9 cellular contexts compared by ENCODE assay signal in genomic region chr19:6765738-6766356, GRCh38. TPM values are rescaled to one million over a fixed set of nuclear protein-coding genes. Genes with fewer than 3 reads are reported as not detected.
DNase-seq lines count a peak whose midpoint lies in the region; ATAC-seq, FAIRE-seq and TF ChIP-seq lines count a peak whose summit lies in the region.
"Had no signal": no experiment of that assay in that cellular context is flagged by ENCODE, and none has a peak within 500 bp of the region (broad histone marks: within the 10 kb centered on the region; RNA-seq: fewer than 3 reads in every experiment).

No MANE protein-coding gene starts in this region.

- H3K9me3 ChIP-seq in iPS DF 6.9 (ENCODE audit: control insufficient read depth, insufficient read depth, low read length) (no peaks in the 10 kb centered on the region), esophagus muscularis mucosa (no peaks in the 10 kb centered on the region)
- H3K9me3 ChIP-seq: thoracic aorta had no signal

- H3K4me1 Mint-ChIP-seq in stimulated activated memory B cell treated with anti-CD40 and anti-IgM and Interleukin-4, amounts not matched to agents 10 μg/mL and 1 μg/mL and 100 μg/mL, for 72 hours, result peaks cover 24% of the 10 kb centered on the region

- peak; percentile 34 for DNase-seq in NCI-H2196 (lab: John Stamatoyannopoulos, UW; ENCODE audit: unreplicated experiment)
- DNase-seq in NCI-H2196 treated with DMSO at 0.1 percent for 48 hours (lab: John Stamatoyannopoulos, UW; ENCODE audit: unreplicated experiment), result no peak
- peak; percentile 53 for DNase-seq in RCC 7860 (ENCODE audit: low spot score)
- DNase-seq in iPS DF 6.9 (ENCODE audit: low read depth, low spot score), result peak; percentile 81
- no peak for DNase-seq in AG20443 (ENCODE audit: low spot score)
- no peak for DNase-seq in esophagus muscularis mucosa (ENCODE audit: extremely low spot score)
- DNase-seq in NCI-H446 treated with DMSO at 0.1 percent for 48 hours (lab: John Stamatoyannopoulos, UW), result no peak

- intact Hi-C loops in esophagus muscularis mucosa (cut with DNase I), result no loop called here

- TF ChIP-seq CTCF in esophagus muscularis mucosa (IDR thresholded peaks at IDR 0.05), result no peak

- H3K36me3 ChIP-seq in iPS DF 6.9 (ENCODE audit: control insufficient read depth, insufficient read depth, low read length), result no peaks in the 10 kb centered on the region
- no peaks in the 10 kb centered on the region for H3K36me3 ChIP-seq in esophagus muscularis mucosa
- H3K36me3 ChIP-seq: thoracic aorta had no signal

- no peak for TF ChIP-seq EP300 in esophagus muscularis mucosa (IDR thresholded peaks at IDR 0.05)

- FAIRE-seq in RCC 7860 (lab: Jason Lieb, UNC), result no peak

- H3K4me1 ChIP-seq in iPS DF 6.9 (ENCODE audit: control insufficient read depth, insufficient read depth, low read length), result peaks cover 1% of the 10 kb centered on the region; the same call in 1 of the 2 replicates
- H3K4me1 ChIP-seq in esophagus muscularis mucosa, result peaks cover 17 to 22% (median 21%) of the 10 kb centered on the region in 4 donors

- H3K27me3 Mint-ChIP-seq in stimulated activated memory B cell treated with anti-CD40 and anti-IgM and Interleukin-4, amounts not matched to agents 10 μg/mL and 1 μg/mL and 100 μg/mL, for 72 hours, result no peaks in the 10 kb centered on the region

- TF ChIP-seq POLR2A in esophagus muscularis mucosa (IDR thresholded peaks at IDR 0.05; ENCODE audit: low read depth), result no peak

- no CpG with 5 or more reads among the region's 8 CpGs for WGBS in iPS DF 6.9 (ENCODE audit: insufficient coverage, insufficient read length)
- 53% methylated on average over 5 of the region's 8 CpGs for WGBS in esophagus muscularis mucosa

- no peak for ATAC-seq in stimulated activated memory B cell treated with anti-CD40 and anti-IgM and Interleukin-4, amounts not matched to agents 10 μg/mL and 1 μg/mL and 100 μg/mL, for 72 hours

- no peak overlapping the region for H3K27ac ChIP-seq in iPS DF 6.9 (ENCODE audit: low read length)
- no peak overlapping the region for H3K27ac ChIP-seq in esophagus muscularis mucosa (replicated peaks in 1 of 4)
- H3K27ac ChIP-seq: thoracic aorta had no signal

- H3K9me3 Mint-ChIP-seq in stimulated activated memory B cell treated with anti-CD40 and anti-IgM and Interleukin-4, amounts not matched to agents 10 μg/mL and 1 μg/mL and 100 μg/mL, for 72 hours, result no peaks in the 10 kb centered on the region

- peak overlapping the region; percentile 78 for H3K4me3 Mint-ChIP-seq in stimulated activated memory B cell treated with anti-CD40 and anti-IgM and Interleukin-4, amounts not matched to agents 10 μg/mL and 1 μg/mL and 100 μg/mL, for 72 hours

- H3K36me3 Mint-ChIP-seq in stimulated activated memory B cell treated with anti-CD40 and anti-IgM and Interleukin-4, amounts not matched to agents 10 μg/mL and 1 μg/mL and 100 μg/mL, for 72 hours, result peaks cover 5% of the 10 kb centered on the region

- H3K27me3 ChIP-seq in iPS DF 6.9 (ENCODE audit: control insufficient read depth, insufficient read depth, low read length) (no peaks in the 10 kb centered on the region), esophagus muscularis mucosa (peaks cover 0 to 80% (median 20%) of the 10 kb centered on the region in 4 donors)

- peak overlapping the region; percentile 78 for H3K27ac Mint-ChIP-seq in stimulated activated memory B cell treated with anti-CD40 and anti-IgM and Interleukin-4, amounts not matched to agents 10 μg/mL and 1 μg/mL and 100 μg/mL, for 72 hours

- peak overlapping the region; percentile 14; the same call in 1 of the 2 replicates for H3K4me3 ChIP-seq in iPS DF 6.9 (ENCODE audit: low read length)
- no peak overlapping the region for H3K4me3 ChIP-seq in esophagus muscularis mucosa

RNA-seq across cellular contexts. Expression of gene SH2D3A, which starts 1.4 kb away (rescaled TPM):
- total RNA-seq in esophagus muscularis mucosa, result under 1 TPM in 2 of 4 donors, not detected in 2; 0.33 to 0.34 TPM

RNA-seq across cellular contexts. Expression of gene VAV1, which starts 6.7 kb away (rescaled TPM):
- total RNA-seq in esophagus muscularis mucosa, result 1 to 10 TPM; 2.9 to 8.0 (median 4.1) TPM

RNA-seq across cellular contexts. Expression of gene TRIP10, which starts 26.4 kb away (rescaled TPM):
- total RNA-seq in esophagus muscularis mucosa, result 100 to 1,000 TPM in 3 of 4 donors, 10 to 100 TPM in 1; 85.8 to 148 (median 118) TPM

RNA-seq across cellular contexts. Expression of gene GPR108, which starts 28.5 kb away (rescaled TPM):
- 10 to 100 TPM; 38.2 to 61.7 (median 48.2) TPM for total RNA-seq in esophagus muscularis mucosa

RNA-seq across cellular contexts. Expression of gene C3, which starts 45.4 kb away (rescaled TPM):
- 1,000 to 10,000 TPM in 1 of 4 donors, 100 to 1,000 TPM in 3; 393 to 1,020 (median 677) TPM for total RNA-seq in esophagus muscularis mucosa

Comparison
In these comparisons a context has a peak if more than half of its experiments do, and no peak if none do; other contexts are left out.
1. DNase-seq: peak in NCI-H2196 (single experiment), RCC 7860 (single experiment) and iPS DF 6.9 (single experiment); none in NCI-H2196 treated with DMSO at 0.1 percent for 48 hours (single experiment), AG20443 (single experiment), esophagus muscularis mucosa (single experiment) and NCI-H446 treated with DMSO at 0.1 percent for 48 hours (single experiment).